Comparison of ENCODE assay signal across 1 cellular context in the genomic region with DNA sequence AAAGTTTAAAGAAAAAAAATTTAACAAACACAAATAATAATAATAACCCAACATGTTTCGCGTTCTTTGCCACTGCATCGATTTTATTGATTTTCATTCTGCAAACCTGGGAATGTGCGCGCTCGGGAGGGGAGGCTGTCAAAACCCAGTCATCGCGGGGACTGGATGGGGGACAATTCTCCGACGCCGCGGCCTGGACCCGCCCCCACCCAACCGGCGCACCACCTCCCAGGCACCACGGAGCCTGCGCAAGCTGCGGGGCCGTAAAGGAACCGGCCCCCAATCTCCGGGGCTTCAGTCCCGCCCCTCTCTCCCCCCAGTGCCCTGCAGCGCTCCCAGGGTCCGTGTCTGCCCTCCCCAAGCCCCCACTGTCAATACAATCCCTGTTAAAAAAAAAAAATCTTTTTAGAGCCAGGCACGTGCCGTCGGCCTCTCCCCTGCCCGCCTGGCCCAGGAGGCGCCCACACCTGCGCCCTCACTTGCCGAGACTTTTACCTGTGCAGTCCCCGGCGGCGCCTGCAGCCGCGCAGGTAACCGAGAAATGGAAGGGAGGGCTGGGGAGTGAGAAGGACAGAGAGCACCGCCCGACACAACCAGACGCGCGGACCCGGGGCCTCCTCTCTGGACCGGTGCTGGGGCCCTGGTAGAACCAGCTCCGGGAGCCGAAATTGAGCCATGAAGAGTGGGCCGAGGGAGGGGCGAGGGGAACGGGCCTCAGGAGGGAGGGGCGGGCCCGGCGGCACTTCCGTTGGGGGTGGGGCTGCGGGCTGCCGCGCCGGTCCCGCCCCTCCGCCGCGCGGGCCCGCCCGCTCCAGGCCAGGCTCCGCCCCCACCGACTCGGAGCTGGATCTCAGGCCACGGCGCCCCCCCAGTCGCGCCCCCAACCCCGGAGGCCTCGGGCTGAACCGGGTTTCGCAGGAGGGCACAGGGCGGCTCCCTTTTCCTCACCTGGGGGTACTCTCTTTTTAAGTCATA.
TF ChIP-seq lines count a peak whose summit lies in the region.

No MANE protein-coding gene starts in this region.

TF ChIP-seq in HepG2, 621 proteins besides CTCF, POLR2A, EP300 and RAD21 (continued from another document and continues in another):
- TF ChIP-seq, protein P1, sequence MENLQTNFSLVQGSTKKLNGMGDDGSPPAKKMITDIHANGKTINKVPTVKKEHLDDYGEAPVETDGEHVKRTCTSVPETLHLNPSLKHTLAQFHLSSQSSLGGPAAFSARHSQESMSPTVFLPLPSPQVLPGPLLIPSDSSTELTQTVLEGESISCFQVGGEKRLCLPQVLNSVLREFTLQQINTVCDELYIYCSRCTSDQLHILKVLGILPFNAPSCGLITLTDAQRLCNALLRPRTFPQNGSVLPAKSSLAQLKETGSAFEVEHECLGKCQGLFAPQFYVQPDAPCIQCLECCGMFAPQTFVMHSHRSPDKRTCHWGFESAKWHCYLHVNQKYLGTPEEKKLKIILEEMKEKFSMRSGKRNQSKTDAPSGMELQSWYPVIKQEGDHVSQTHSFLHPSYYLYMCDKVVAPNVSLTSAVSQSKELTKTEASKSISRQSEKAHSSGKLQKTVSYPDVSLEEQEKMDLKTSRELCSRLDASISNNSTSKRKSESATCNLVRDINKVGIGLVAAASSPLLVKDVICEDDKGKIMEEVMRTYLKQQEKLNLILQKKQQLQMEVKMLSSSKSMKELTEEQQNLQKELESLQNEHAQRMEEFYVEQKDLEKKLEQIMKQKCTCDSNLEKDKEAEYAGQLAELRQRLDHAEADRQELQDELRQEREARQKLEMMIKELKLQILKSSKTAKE (CRISPR knock-in tag; IDR thresholded peaks at IDR 0.05; ENCODE audit: borderline replicate concordance) = no peak
- TF ChIP-seq, protein P2, sequence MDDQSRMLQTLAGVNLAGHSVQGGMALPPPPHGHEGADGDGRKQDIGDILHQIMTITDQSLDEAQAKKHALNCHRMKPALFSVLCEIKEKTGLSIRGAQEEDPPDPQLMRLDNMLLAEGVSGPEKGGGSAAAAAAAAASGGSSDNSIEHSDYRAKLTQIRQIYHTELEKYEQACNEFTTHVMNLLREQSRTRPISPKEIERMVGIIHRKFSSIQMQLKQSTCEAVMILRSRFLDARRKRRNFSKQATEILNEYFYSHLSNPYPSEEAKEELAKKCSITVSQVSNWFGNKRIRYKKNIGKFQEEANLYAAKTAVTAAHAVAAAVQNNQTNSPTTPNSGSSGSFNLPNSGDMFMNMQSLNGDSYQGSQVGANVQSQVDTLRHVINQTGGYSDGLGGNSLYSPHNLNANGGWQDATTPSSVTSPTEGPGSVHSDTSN (CRISPR knock-in tag; IDR thresholded peaks at IDR 0.05; ENCODE audit: borderline replicate concordance) = no peak
- TF ChIP-seq ZNF629 (CRISPR knock-in tag; conservative IDR thresholded peaks at IDR 0.05) (no peak), MEIS1 (CRISPR knock-in tag; IDR thresholded peaks at IDR 0.05; ENCODE audit: borderline replicate concordance) (no peak), ZNF530 (CRISPR knock-in tag; IDR thresholded peaks at IDR 0.05; ENCODE audit: low read depth) (no peak), ZNF777 (CRISPR knock-in tag; IDR thresholded peaks at IDR 0.05) (0 out of 2 replicates have a peak, but pooled peaks have one; percentile 27), TCF7 (IDR thresholded peaks at IDR 0.05; ENCODE audit: low read depth) (no peak), SMC3 (IDR thresholded peaks at IDR 0.05; ENCODE audit: low read length) (no peak), ZNF549 (CRISPR knock-in tag; IDR thresholded peaks at IDR 0.05) (no peak), MTA3 (CRISPR knock-in tag; IDR thresholded peaks at IDR 0.05) (no peak), ZNF256 (CRISPR knock-in tag; conservative IDR thresholded peaks at IDR 0.05) (no peak), CREM (IDR thresholded peaks at IDR 0.05) (no peak), CREM (CRISPR knock-in tag; IDR thresholded peaks at IDR 0.05) (no peak), ZNF10 (CRISPR knock-in tag; IDR thresholded peaks at IDR 0.05; ENCODE audit: borderline replicate concordance, low read depth) (no peak), GTF3A (CRISPR knock-in tag; conservative IDR thresholded peaks at IDR 0.05) (no peak), FOXC1 (CRISPR knock-in tag; IDR thresholded peaks at IDR 0.05; ENCODE audit: borderline replicate concordance) (no peak), KLF6 (CRISPR knock-in tag; IDR thresholded peaks at IDR 0.05) (peak; percentile 67; the same call in 1 of the 2 replicates)
- TF ChIP-seq, protein P3, sequence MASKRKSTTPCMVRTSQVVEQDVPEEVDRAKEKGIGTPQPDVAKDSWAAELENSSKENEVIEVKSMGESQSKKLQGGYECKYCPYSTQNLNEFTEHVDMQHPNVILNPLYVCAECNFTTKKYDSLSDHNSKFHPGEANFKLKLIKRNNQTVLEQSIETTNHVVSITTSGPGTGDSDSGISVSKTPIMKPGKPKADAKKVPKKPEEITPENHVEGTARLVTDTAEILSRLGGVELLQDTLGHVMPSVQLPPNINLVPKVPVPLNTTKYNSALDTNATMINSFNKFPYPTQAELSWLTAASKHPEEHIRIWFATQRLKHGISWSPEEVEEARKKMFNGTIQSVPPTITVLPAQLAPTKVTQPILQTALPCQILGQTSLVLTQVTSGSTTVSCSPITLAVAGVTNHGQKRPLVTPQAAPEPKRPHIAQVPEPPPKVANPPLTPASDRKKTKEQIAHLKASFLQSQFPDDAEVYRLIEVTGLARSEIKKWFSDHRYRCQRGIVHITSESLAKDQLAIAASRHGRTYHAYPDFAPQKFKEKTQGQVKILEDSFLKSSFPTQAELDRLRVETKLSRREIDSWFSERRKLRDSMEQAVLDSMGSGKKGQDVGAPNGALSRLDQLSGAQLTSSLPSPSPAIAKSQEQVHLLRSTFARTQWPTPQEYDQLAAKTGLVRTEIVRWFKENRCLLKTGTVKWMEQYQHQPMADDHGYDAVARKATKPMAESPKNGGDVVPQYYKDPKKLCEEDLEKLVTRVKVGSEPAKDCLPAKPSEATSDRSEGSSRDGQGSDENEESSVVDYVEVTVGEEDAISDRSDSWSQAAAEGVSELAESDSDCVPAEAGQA (IDR thresholded peaks at IDR 0.05; ENCODE audit: low read depth) = no peak
- TF ChIP-seq, protein P3 (CRISPR knock-in tag; IDR thresholded peaks at IDR 0.05; ENCODE audit: borderline replicate concordance) = no peak
- TF ChIP-seq, protein P4, sequence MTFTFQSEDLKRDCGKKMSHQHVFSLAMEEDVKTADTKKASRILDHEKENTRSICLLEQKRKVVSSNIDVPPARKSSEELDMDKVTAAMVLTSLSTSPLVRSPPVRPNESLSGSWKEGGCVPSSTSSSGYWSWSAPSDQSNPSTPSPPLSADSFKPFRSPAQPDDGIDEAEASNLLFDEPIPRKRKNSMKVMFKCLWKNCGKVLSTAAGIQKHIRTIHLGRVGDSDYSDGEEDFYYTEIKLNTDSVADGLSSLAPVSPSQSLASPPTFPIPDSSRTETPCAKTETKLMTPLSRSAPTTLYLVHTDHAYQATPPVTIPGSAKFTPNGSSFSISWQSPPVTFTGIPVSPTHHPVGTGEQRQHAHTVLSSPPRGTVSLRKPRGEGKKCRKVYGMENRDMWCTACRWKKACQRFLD (CRISPR knock-in tag; IDR thresholded peaks at IDR 0.05; ENCODE audit: borderline replicate concordance) = no peak
- TF ChIP-seq, protein P5, sequence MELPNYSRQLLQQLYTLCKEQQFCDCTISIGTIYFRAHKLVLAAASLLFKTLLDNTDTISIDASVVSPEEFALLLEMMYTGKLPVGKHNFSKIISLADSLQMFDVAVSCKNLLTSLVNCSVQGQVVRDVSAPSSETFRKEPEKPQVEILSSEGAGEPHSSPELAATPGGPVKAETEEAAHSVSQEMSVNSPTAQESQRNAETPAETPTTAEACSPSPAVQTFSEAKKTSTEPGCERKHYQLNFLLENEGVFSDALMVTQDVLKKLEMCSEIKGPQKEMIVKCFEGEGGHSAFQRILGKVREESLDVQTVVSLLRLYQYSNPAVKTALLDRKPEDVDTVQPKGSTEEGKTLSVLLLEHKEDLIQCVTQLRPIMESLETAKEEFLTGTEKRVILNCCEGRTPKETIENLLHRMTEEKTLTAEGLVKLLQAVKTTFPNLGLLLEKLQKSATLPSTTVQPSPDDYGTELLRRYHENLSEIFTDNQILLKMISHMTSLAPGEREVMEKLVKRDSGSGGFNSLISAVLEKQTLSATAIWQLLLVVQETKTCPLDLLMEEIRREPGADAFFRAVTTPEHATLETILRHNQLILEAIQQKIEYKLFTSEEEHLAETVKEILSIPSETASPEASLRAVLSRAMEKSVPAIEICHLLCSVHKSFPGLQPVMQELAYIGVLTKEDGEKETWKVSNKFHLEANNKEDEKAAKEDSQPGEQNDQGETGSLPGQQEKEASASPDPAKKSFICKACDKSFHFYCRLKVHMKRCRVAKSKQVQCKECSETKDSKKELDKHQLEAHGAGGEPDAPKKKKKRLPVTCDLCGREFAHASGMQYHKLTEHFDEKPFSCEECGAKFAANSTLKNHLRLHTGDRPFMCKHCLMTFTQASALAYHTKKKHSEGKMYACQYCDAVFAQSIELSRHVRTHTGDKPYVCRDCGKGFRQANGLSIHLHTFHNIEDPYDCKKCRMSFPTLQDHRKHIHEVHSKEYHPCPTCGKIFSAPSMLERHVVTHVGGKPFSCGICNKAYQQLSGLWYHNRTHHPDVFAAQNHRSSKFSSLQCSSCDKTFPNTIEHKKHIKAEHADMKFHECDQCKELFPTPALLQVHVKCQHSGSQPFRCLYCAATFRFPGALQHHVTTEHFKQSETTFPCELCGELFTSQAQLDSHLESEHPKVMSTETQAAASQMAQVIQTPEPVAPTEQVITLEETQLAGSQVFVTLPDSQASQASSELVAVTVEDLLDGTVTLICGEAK (IDR thresholded peaks at IDR 0.05) = no peak
- TF ChIP-seq, protein P5 (CRISPR knock-in tag; IDR thresholded peaks at IDR 0.05) = no peak
- TF ChIP-seq, protein P6, sequence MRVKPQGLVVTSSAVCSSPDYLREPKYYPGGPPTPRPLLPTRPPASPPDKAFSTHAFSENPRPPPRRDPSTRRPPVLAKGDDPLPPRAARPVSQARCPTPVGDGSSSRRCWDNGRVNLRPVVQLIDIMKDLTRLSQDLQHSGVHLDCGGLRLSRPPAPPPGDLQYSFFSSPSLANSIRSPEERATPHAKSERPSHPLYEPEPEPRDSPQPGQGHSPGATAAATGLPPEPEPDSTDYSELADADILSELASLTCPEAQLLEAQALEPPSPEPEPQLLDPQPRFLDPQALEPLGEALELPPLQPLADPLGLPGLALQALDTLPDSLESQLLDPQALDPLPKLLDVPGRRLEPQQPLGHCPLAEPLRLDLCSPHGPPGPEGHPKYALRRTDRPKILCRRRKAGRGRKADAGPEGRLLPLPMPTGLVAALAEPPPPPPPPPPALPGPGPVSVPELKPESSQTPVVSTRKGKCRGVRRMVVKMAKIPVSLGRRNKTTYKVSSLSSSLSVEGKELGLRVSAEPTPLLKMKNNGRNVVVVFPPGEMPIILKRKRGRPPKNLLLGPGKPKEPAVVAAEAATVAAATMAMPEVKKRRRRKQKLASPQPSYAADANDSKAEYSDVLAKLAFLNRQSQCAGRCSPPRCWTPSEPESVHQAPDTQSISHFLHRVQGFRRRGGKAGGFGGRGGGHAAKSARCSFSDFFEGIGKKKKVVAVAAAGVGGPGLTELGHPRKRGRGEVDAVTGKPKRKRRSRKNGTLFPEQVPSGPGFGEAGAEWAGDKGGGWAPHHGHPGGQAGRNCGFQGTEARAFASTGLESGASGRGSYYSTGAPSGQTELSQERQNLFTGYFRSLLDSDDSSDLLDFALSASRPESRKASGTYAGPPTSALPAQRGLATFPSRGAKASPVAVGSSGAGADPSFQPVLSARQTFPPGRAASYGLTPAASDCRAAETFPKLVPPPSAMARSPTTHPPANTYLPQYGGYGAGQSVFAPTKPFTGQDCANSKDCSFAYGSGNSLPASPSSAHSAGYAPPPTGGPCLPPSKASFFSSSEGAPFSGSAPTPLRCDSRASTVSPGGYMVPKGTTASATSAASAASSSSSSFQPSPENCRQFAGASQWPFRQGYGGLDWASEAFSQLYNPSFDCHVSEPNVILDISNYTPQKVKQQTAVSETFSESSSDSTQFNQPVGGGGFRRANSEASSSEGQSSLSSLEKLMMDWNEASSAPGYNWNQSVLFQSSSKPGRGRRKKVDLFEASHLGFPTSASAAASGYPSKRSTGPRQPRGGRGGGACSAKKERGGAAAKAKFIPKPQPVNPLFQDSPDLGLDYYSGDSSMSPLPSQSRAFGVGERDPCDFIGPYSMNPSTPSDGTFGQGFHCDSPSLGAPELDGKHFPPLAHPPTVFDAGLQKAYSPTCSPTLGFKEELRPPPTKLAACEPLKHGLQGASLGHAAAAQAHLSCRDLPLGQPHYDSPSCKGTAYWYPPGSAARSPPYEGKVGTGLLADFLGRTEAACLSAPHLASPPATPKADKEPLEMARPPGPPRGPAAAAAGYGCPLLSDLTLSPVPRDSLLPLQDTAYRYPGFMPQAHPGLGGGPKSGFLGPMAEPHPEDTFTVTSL (CRISPR knock-in tag; IDR thresholded peaks at IDR 0.05; ENCODE audit: borderline replicate concordance) = no peak
